Comparison of ENCODE assay signal across 1 cellular context in genomic region chr7:82507976-82508677, GRCh38.
TF ChIP-seq lines count a peak whose summit lies in the region.

No MANE protein-coding gene starts in this region.

TF ChIP-seq in GM12878, 131 proteins besides CTCF, POLR2A, EP300 and RAD21:
- no peak for TF ChIP-seq CUX1 (IDR thresholded peaks at IDR 0.05; ENCODE audit: insufficient replicate concordance, low read depth, low read length)
- no peak for TF ChIP-seq SREBF1 (IDR thresholded peaks at IDR 0.05; ENCODE audit: low read length)
- TF ChIP-seq GABPA (IDR thresholded peaks at IDR 0.05; ENCODE audit: low read depth), result no peak
- no peak for TF ChIP-seq BCLAF1 (IDR thresholded peaks at IDR 0.05)
- TF ChIP-seq TAF1 (IDR thresholded peaks at IDR 0.05; ENCODE audit: borderline replicate concordance, low read depth, low read length), result no peak
- no peak for TF ChIP-seq TCF3 (IDR thresholded peaks at IDR 0.05; ENCODE audit: borderline replicate concordance, insufficient read depth, low read depth, low read length)
- no peak for TF ChIP-seq ZBTB4 (CRISPR knock-in tag; IDR thresholded peaks at IDR 0.05)
- no peak for TF ChIP-seq SP1 (IDR thresholded peaks at IDR 0.05; ENCODE audit: low read depth, low read length)
- TF ChIP-seq ESRRA (IDR thresholded peaks at IDR 0.05; ENCODE audit: low read length), result no peak
- TF ChIP-seq IRF5 (IDR thresholded peaks at IDR 0.05; ENCODE audit: borderline replicate concordance), result no peak
- no peak for TF ChIP-seq MTA3 (IDR thresholded peaks at IDR 0.05; ENCODE audit: borderline replicate concordance, low read length)
- TF ChIP-seq MEF2B (IDR thresholded peaks at IDR 0.05; ENCODE audit: partially characterized antibody, poor library complexity, severe bottlenecking), result no peak
- TF ChIP-seq SRF (IDR thresholded peaks at IDR 0.05; ENCODE audit: low read depth in 2 of 2, low read length in 2 of 2), result no peak
- no peak for TF ChIP-seq SMAD1 (IDR thresholded peaks at IDR 0.05; ENCODE audit: low read depth, partially characterized antibody)
- TF ChIP-seq HCFC1 (IDR thresholded peaks at IDR 0.05; ENCODE audit: low read length), result no peak
- no peak for TF ChIP-seq YBX1 (IDR thresholded peaks at IDR 0.05)
